1 cellular context compared by ENCODE assay signal in the genomic region with DNA sequence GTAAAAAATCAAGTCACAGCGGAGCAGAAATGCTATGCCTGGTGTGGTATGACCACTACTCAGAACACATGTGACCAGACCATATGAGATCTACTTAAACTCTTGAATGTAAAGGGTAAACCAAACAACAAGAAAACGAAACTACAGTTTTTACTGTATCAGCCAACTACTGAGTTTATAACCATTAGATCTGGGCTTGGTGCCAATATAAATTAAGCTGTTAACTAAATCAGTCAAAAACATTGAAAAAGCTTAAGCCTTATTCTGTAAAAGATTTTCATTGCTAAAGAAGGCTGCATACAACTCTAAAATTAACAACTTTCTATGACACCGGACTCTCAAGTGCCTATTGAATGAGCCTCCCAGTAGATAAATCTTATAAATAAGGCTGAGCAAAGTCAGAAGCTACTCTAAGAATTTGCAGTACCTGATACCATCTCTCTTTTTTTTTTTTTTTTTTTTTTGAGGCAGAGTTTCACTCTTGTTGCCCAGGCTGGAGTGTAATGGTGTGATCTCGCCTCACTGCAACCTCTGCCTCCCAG.
TF ChIP-seq lines count a peak whose summit lies in the region.

No MANE protein-coding gene starts in this region.

TF ChIP-seq in HEK293, 187 proteins besides CTCF, POLR2A, EP300 and RAD21 (continued from another document and continues in another):
- TF ChIP-seq, protein P1, sequence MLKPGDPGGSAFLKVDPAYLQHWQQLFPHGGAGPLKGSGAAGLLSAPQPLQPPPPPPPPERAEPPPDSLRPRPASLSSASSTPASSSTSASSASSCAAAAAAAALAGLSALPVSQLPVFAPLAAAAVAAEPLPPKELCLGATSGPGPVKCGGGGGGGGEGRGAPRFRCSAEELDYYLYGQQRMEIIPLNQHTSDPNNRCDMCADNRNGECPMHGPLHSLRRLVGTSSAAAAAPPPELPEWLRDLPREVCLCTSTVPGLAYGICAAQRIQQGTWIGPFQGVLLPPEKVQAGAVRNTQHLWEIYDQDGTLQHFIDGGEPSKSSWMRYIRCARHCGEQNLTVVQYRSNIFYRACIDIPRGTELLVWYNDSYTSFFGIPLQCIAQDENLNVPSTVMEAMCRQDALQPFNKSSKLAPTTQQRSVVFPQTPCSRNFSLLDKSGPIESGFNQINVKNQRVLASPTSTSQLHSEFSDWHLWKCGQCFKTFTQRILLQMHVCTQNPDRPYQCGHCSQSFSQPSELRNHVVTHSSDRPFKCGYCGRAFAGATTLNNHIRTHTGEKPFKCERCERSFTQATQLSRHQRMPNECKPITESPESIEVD (tag by site-specific recombination; IDR thresholded peaks at IDR 0.05), result peak; percentile 99
- TF ChIP-seq FEZF1 (tag by site-specific recombination; IDR thresholded peaks at IDR 0.05) (peak; percentile 71), ZBTB21 (tag by site-specific recombination; IDR thresholded peaks at IDR 0.05) (no peak), ZNF202 (tag by site-specific recombination; IDR thresholded peaks at IDR 0.05; ENCODE audit: borderline replicate concordance) (no peak), OSR2 (tag by site-specific recombination; IDR thresholded peaks at IDR 0.05) (peak; percentile 82), MZF1 (tag by site-specific recombination; IDR thresholded peaks at IDR 0.05; ENCODE audit: borderline replicate concordance) (no peak), ZNF600 (tag by site-specific recombination; IDR thresholded peaks at IDR 0.05) (no peak), SCRT1 (tag by site-specific recombination; IDR thresholded peaks at IDR 0.05; ENCODE audit: borderline replicate concordance) (no peak), KLF10 (tag by site-specific recombination; IDR thresholded peaks at IDR 0.05) (peak; percentile 45; the same call in 1 of the 2 replicates), ZNF175 (tag by site-specific recombination; IDR thresholded peaks at IDR 0.05) (no peak), ZFP41 (tag by site-specific recombination; IDR thresholded peaks at IDR 0.05; ENCODE audit: borderline replicate concordance) (no peak), ZBTB48 (tag by site-specific recombination; IDR thresholded peaks at IDR 0.05) (no peak), GLIS2 (tag by site-specific recombination; IDR thresholded peaks at IDR 0.05) (no peak), ZNF837 (tag by site-specific recombination; IDR thresholded peaks at IDR 0.05) (no peak), ZNF658 (tag by site-specific recombination; IDR thresholded peaks at IDR 0.05) (no peak), ZNF664 (tag by site-specific recombination; IDR thresholded peaks at IDR 0.05) (0 out of 2 replicates have a peak, but pooled peaks have one; percentile 21), SETDB1 (IDR thresholded peaks at IDR 0.05; ENCODE audit: insufficient read length, low read length) (peak; percentile 18), ZBTB17 (tag by site-specific recombination; IDR thresholded peaks at IDR 0.05) (peak; percentile 41; the same call in 1 of the 2 replicates), ZNF423 (tag by site-specific recombination; IDR thresholded peaks at IDR 0.05) (no peak), ZNF76 (tag by site-specific recombination; IDR thresholded peaks at IDR 0.05; ENCODE audit: borderline replicate concordance, low read depth) (no peak), ZNF571 (tag by site-specific recombination; IDR thresholded peaks at IDR 0.05) (no peak), TRIM28 (IDR thresholded peaks at IDR 0.05; ENCODE audit: borderline replicate concordance, low read length) (peak; percentile 74; the same call in 1 of the 2 replicates), ZNF707 (tag by site-specific recombination; IDR thresholded peaks at IDR 0.05) (no peak), KLF8 (tag by site-specific recombination; IDR thresholded peaks at IDR 0.05) (0 out of 2 replicates have a peak, but pooled peaks have one; percentile 14)
- TF ChIP-seq, protein P2, sequence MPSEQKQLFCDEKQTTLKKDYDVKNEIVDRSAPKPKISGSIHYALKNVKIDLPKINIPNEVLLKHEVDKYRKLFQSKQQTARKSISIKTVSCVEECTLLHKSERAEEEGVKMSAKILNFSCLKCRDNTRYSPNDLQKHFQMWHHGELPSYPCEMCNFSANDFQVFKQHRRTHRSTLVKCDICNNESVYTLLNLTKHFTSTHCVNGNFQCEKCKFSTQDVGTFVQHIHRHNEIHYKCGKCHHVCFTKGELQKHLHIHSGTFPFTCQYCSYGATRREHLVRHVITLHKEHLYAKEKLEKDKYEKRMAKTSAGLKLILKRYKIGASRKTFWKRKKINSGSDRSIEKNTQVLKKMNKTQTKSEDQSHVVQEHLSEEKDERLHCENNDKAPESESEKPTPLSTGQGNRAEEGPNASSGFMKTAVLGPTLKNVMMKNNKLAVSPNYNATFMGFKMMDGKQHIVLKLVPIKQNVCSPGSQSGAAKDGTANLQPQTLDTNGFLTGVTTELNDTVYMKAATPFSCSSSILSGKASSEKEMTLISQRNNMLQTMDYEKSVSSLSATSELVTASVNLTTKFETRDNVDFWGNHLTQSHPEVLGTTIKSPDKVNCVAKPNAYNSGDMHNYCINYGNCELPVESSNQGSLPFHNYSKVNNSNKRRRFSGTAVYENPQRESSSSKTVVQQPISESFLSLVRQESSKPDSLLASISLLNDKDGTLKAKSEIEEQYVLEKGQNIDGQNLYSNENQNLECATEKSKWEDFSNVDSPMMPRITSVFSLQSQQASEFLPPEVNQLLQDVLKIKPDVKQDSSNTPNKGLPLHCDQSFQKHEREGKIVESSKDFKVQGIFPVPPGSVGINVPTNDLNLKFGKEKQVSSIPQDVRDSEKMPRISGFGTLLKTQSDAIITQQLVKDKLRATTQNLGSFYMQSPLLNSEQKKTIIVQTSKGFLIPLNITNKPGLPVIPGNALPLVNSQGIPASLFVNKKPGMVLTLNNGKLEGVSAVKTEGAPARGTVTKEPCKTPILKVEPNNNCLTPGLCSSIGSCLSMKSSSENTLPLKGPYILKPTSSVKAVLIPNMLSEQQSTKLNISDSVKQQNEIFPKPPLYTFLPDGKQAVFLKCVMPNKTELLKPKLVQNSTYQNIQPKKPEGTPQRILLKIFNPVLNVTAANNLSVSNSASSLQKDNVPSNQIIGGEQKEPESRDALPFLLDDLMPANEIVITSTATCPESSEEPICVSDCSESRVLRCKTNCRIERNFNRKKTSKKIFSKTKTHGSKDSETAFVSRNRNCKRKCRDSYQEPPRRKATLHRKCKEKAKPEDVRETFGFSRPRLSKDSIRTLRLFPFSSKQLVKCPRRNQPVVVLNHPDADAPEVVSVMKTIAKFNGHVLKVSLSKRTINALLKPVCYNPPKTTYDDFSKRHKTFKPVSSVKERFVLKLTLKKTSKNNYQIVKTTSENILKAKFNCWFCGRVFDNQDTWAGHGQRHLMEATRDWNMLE (tag by site-specific recombination; conservative IDR thresholded peaks at IDR 0.05; ENCODE audit: low read depth), result no peak
- TF ChIP-seq, protein P3, sequence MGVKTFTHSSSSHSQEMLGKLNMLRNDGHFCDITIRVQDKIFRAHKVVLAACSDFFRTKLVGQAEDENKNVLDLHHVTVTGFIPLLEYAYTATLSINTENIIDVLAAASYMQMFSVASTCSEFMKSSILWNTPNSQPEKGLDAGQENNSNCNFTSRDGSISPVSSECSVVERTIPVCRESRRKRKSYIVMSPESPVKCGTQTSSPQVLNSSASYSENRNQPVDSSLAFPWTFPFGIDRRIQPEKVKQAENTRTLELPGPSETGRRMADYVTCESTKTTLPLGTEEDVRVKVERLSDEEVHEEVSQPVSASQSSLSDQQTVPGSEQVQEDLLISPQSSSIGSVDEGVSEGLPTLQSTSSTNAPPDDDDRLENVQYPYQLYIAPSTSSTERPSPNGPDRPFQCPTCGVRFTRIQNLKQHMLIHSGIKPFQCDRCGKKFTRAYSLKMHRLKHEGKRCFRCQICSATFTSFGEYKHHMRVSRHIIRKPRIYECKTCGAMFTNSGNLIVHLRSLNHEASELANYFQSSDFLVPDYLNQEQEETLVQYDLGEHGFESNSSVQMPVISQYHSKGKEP (tag by site-specific recombination; IDR thresholded peaks at IDR 0.05), result peak; percentile 67
- TF ChIP-seq, protein P4, sequence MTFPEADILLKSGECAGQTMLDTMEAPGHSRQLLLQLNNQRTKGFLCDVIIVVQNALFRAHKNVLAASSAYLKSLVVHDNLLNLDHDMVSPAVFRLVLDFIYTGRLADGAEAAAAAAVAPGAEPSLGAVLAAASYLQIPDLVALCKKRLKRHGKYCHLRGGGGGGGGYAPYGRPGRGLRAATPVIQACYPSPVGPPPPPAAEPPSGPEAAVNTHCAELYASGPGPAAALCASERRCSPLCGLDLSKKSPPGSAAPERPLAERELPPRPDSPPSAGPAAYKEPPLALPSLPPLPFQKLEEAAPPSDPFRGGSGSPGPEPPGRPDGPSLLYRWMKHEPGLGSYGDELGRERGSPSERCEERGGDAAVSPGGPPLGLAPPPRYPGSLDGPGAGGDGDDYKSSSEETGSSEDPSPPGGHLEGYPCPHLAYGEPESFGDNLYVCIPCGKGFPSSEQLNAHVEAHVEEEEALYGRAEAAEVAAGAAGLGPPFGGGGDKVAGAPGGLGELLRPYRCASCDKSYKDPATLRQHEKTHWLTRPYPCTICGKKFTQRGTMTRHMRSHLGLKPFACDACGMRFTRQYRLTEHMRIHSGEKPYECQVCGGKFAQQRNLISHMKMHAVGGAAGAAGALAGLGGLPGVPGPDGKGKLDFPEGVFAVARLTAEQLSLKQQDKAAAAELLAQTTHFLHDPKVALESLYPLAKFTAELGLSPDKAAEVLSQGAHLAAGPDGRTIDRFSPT (tag by site-specific recombination; IDR thresholded peaks at IDR 0.05), result 0 out of 2 replicates have a peak, but pooled peaks have one; percentile 43
- TF ChIP-seq, protein P5, sequence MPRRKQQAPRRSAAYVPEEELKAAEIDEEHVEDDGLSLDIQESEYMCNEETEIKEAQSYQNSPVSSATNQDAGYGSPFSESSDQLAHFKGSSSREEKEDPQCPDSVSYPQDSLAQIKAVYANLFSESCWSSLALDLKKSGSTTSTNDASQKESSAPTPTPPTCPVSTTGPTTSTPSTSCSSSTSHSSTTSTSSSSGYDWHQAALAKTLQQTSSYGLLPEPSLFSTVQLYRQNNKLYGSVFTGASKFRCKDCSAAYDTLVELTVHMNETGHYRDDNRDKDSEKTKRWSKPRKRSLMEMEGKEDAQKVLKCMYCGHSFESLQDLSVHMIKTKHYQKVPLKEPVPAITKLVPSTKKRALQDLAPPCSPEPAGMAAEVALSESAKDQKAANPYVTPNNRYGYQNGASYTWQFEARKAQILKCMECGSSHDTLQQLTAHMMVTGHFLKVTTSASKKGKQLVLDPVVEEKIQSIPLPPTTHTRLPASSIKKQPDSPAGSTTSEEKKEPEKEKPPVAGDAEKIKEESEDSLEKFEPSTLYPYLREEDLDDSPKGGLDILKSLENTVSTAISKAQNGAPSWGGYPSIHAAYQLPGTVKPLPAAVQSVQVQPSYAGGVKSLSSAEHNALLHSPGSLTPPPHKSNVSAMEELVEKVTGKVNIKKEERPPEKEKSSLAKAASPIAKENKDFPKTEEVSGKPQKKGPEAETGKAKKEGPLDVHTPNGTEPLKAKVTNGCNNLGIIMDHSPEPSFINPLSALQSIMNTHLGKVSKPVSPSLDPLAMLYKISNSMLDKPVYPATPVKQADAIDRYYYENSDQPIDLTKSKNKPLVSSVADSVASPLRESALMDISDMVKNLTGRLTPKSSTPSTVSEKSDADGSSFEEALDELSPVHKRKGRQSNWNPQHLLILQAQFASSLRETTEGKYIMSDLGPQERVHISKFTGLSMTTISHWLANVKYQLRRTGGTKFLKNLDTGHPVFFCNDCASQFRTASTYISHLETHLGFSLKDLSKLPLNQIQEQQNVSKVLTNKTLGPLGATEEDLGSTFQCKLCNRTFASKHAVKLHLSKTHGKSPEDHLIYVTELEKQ (tag by site-specific recombination; IDR thresholded peaks at IDR 0.05; ENCODE audit: borderline replicate concordance), result peak; percentile 50; the same call in 1 of the 2 replicates
- TF ChIP-seq, protein P6, sequence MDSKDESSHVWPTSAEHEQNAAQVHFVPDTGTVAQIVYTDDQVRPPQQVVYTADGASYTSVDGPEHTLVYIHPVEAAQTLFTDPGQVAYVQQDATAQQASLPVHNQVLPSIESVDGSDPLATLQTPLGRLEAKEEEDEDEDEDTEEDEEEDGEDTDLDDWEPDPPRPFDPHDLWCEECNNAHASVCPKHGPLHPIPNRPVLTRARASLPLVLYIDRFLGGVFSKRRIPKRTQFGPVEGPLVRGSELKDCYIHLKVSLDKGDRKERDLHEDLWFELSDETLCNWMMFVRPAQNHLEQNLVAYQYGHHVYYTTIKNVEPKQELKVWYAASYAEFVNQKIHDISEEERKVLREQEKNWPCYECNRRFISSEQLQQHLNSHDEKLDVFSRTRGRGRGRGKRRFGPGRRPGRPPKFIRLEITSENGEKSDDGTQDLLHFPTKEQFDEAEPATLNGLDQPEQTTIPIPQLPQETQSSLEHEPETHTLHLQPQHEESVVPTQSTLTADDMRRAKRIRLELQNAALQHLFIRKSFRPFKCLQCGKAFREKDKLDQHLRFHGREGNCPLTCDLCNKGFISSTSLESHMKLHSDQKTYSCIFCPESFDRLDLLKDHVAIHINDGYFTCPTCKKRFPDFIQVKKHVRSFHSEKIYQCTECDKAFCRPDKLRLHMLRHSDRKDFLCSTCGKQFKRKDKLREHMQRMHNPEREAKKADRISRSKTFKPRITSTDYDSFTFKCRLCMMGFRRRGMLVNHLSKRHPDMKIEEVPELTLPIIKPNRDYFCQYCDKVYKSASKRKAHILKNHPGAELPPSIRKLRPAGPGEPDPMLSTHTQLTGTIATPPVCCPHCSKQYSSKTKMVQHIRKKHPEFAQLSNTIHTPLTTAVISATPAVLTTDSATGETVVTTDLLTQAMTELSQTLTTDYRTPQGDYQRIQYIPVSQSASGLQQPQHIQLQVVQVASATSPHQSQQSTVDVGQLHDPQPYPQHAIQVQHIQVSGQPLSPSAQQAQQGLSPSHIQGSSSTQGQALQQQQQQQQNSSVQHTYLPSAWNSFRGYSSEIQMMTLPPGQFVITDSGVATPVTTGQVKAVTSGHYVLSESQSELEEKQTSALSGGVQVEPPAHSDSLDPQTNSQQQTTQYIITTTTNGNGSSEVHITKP (tag by site-specific recombination; IDR thresholded peaks at IDR 0.05), result peak; percentile 38; the same call in 1 of the 2 replicates
- TF ChIP-seq, protein P7, sequence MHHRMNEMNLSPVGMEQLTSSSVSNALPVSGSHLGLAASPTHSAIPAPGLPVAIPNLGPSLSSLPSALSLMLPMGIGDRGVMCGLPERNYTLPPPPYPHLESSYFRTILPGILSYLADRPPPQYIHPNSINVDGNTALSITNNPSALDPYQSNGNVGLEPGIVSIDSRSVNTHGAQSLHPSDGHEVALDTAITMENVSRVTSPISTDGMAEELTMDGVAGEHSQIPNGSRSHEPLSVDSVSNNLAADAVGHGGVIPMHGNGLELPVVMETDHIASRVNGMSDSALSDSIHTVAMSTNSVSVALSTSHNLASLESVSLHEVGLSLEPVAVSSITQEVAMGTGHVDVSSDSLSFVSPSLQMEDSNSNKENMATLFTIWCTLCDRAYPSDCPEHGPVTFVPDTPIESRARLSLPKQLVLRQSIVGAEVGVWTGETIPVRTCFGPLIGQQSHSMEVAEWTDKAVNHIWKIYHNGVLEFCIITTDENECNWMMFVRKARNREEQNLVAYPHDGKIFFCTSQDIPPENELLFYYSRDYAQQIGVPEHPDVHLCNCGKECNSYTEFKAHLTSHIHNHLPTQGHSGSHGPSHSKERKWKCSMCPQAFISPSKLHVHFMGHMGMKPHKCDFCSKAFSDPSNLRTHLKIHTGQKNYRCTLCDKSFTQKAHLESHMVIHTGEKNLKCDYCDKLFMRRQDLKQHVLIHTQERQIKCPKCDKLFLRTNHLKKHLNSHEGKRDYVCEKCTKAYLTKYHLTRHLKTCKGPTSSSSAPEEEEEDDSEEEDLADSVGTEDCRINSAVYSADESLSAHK (tag by site-specific recombination; IDR thresholded peaks at IDR 0.05), result peak; percentile 61
- TF ChIP-seq, protein P8, sequence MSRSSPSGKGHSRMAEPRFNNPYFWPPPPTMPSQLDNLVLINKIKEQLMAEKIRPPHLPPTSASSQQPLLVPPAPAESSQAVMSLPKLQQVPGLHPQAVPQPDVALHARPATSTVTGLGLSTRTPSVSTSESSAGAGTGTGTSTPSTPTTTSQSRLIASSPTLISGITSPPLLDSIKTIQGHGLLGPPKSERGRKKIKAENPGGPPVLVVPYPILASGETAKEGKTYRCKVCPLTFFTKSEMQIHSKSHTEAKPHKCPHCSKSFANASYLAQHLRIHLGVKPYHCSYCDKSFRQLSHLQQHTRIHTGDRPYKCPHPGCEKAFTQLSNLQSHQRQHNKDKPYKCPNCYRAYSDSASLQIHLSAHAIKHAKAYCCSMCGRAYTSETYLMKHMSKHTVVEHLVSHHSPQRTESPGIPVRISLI (tag by site-specific recombination; IDR thresholded peaks at IDR 0.05), result peak; percentile 86
